ENCODE assay signal across 8 cellular contexts in genomic region chr7:47444376-47445098, GRCh38.
DNase-seq lines count a peak whose midpoint lies in the region; ATAC-seq, FAIRE-seq and TF ChIP-seq lines count a peak whose summit lies in the region.

No MANE protein-coding gene starts in this region.

- no peaks in the 10 kb centered on the region for H3K4me1 Mint-ChIP-seq in immature natural killer cell

- H3K4me3 ChIP-seq in right cardiac atrium (ENCODE audit: low read length) (no peak overlapping the region), WERI-Rb-1 (ENCODE audit: low read depth, low read length) (no peak overlapping the region), hepatocyte (no peak overlapping the region)

- 76% methylated on average over 14 of the region's 14 CpGs for WGBS in right cardiac atrium
- WGBS in hepatocyte (ENCODE audit: low lambda C conversion rate, missing lambda C conversion rate), result 88% methylated on average over 14 of the region's 14 CpGs

- DNase-seq in Right ventricle myocardium inferior (ENCODE audit: missing footprints) (no peak), right cardiac atrium (no peak), WERI-Rb-1 (no peak), hepatocyte (ENCODE audit: low spot score) (peak; percentile 42), urothelium cell line (ENCODE audit: low spot score) (no peak), immature natural killer cell (no peak)

- H3K36me3 ChIP-seq in WERI-Rb-1 (no peaks in the 10 kb centered on the region), hepatocyte (replicated peaks; ENCODE audit: insufficient read depth, low read depth) (no peaks in the 10 kb centered on the region)

- no peaks in the 10 kb centered on the region for H3K36me3 Mint-ChIP-seq in immature natural killer cell

- ATAC-seq in Right ventricle myocardium inferior (peak; percentile 27), right cardiac atrium (no peak), GM21576 (IDR thresholded peaks at IDR 0.05; ENCODE audit: unreplicated experiment) (no peak), HG03108 (IDR thresholded peaks at IDR 0.05; ENCODE audit: unreplicated experiment) (no peak)

- TF ChIP-seq CTCF in WERI-Rb-1 (IDR thresholded peaks at IDR 0.05; ENCODE audit: low read depth, low read length) (peak; percentile 50), hepatocyte (IDR thresholded peaks at IDR 0.05; ENCODE audit: poor library complexity) (peak; percentile 53)

- peaks cover 8% of the 10 kb centered on the region for H3K4me1 ChIP-seq in right cardiac atrium (ENCODE audit: control insufficient read depth, insufficient read depth, low read length)
- peaks cover 8% of the 10 kb centered on the region for H3K4me1 ChIP-seq in hepatocyte (ENCODE audit: insufficient read depth)

- FAIRE-seq in urothelium cell line (lab: Jason Lieb, UNC), result peak; percentile 92

- no peak overlapping the region for H3K27ac Mint-ChIP-seq in immature natural killer cell

- no peaks in the 10 kb centered on the region for H3K9me3 ChIP-seq in right cardiac atrium (ENCODE audit: control insufficient read depth, low read length)
- no peaks in the 10 kb centered on the region for H3K9me3 ChIP-seq in WERI-Rb-1 (ENCODE audit: severe bottlenecking)
- no peaks in the 10 kb centered on the region for H3K9me3 ChIP-seq in hepatocyte (ENCODE audit: low read depth)

- peaks cover 0 to 8% (median 5%) of the 10 kb centered on the region in 3 donors for H3K27me3 Mint-ChIP-seq in immature natural killer cell (ENCODE audit: low read depth in 3 of 3)

- no peaks in the 10 kb centered on the region for H3K9me2 ChIP-seq in hepatocyte (replicated peaks; ENCODE audit: insufficient read depth)

- H3K27ac ChIP-seq in right cardiac atrium (ENCODE audit: low read length), result no peak overlapping the region
- H3K27ac ChIP-seq in WERI-Rb-1, result no peak overlapping the region
- H3K27ac ChIP-seq in hepatocyte, result no peak overlapping the region

- intact Hi-C loops in Right ventricle myocardium inferior (cut with DNase I) (loop anchor here (2.0 to 5.0 kb wide), 2 partner anchors 128 to 376 kb away; no protein-coding TSS in a partner anchor), right cardiac atrium (cut with DNase I) (loop anchor here in 3 of 4 donors (5.0 to 10.0 kb wide), 3 partner anchors 140 to 373 kb away; partner anchors contain the start of gene TNS3 (in 1 of the 3))

- H3K9me3 Mint-ChIP-seq in immature natural killer cell, result no peaks in the 10 kb centered on the region

- no peak overlapping the region for H3K4me3 Mint-ChIP-seq in immature natural killer cell

- H4K20me1 ChIP-seq in hepatocyte (ENCODE audit: insufficient read depth, poor library complexity, severe bottlenecking), result peaks cover 45% of the 10 kb centered on the region

- no peak overlapping the region for H3K4me2 ChIP-seq in hepatocyte

- no peaks in the 10 kb centered on the region for H3K27me3 ChIP-seq in right cardiac atrium (ENCODE audit: control insufficient read depth, insufficient read depth)
- H3K27me3 ChIP-seq in WERI-Rb-1 (ENCODE audit: insufficient read depth, low read depth, severe bottlenecking), result no peaks in the 10 kb centered on the region
- H3K27me3 ChIP-seq in hepatocyte, result no peaks in the 10 kb centered on the region

- no peak overlapping the region for H2AFZ ChIP-seq in hepatocyte

- peaks cover 95% of the 10 kb centered on the region for H3K79me2 ChIP-seq in hepatocyte
